ENCODE assay signal across 34 cellular contexts in genomic region chr1:34279971-34280370, GRCh38.
A peak's percentile ranks its signal among the peaks of the same experiment; 100 is the strongest.
DNase-seq lines count a peak whose midpoint lies in the region; ATAC-seq and TF ChIP-seq lines count a peak whose summit lies in the region.
"Had no signal": no experiment of that assay in that cellular context is flagged by ENCODE, and none has a peak within 500 bp of the region (broad histone marks: within the 10 kb centered on the region; RNA-seq: fewer than 3 reads in every experiment).

No MANE protein-coding gene starts in this region.

- H3K27ac ChIP-seq in esophagus muscularis mucosa (replicated peaks in 1 of 4) (no peak overlapping the region), osteoblast (ENCODE audit: low read depth, low read length) (no peak overlapping the region)
- H3K27ac ChIP-seq: 22Rv1; A549; BLaER1; BLaER1 treated with 17β-estradiol and CSF1 and Interleukin-3, amounts not matched to agents 10 nM and 100 nM; C4-2B had no signal

- no peaks in the 10 kb centered on the region for H3K36me3 Mint-ChIP-seq in activated CD4-positive, alpha-beta T cell treated with anti-CD3 and anti-CD28 coated beads, Interleukin-2, amount 10 ng/mL, durations not matched to agents 24 days and 14 days (ENCODE audit: low read depth)
- H3K36me3 Mint-ChIP-seq in osteocyte (ENCODE audit: unreplicated experiment) (no peaks in the 10 kb centered on the region), CD14-positive monocyte (no peaks in the 10 kb centered on the region)
- no peaks in the 10 kb centered on the region for H3K36me3 Mint-ChIP-seq in activated naive CD4-positive, alpha-beta T cell treated with anti-CD3 and anti-CD28 coated beads, Interleukin-2, amount 50 U/mL, for 72 hours
- H3K36me3 Mint-ChIP-seq: CD4-positive, alpha-beta memory T cell; CD4-positive, CD25-positive, alpha-beta regulatory T cell; CD8-positive, alpha-beta memory T cell; CD8-positive, alpha-beta T cell had no signal

- intact Hi-C loops in activated CD4-positive, alpha-beta T cell treated with anti-CD3 and anti-CD28 coated beads, Interleukin-2, amount 10 ng/mL, durations not matched to agents 24 days and 14 days (cut with micrococcal nuclease), result no loop called here
- intact Hi-C loops in esophagus muscularis mucosa (cut with DNase I), result no loop called here
- intact Hi-C loops in CD14-positive monocyte (cut with micrococcal nuclease), result no loop called here

- H3K27me3 ChIP-seq in esophagus muscularis mucosa (peaks cover 0 to 14% (median 0%) of the 10 kb centered on the region in 4 donors), osteoblast (ENCODE audit: insufficient read depth, low read length) (no peaks in the 10 kb centered on the region)
- H3K27me3 ChIP-seq: BE2C; BLaER1; BLaER1 treated with 17β-estradiol and CSF1 and Interleukin-3, amounts not matched to agents 10 nM and 100 nM had no signal

- H3K4me3 ChIP-seq in esophagus muscularis mucosa (no peak overlapping the region), osteoblast (ENCODE audit: insufficient read depth, low read length) (no peak overlapping the region)
- H3K4me3 ChIP-seq: A549; BLaER1; BLaER1 treated with 17β-estradiol and CSF1 and Interleukin-3, amounts not matched to agents 10 nM and 100 nM had no signal

- H2AFZ ChIP-seq in osteoblast (ENCODE audit: low read length), result no peak overlapping the region

- TF ChIP-seq EP300 in esophagus muscularis mucosa (IDR thresholded peaks at IDR 0.05), result no peak

- TF ChIP-seq CTCF in esophagus muscularis mucosa (IDR thresholded peaks at IDR 0.05), result no peak
- TF ChIP-seq CTCF in osteoblast (IDR thresholded peaks at IDR 0.05; ENCODE audit: extremely low read depth, low read depth, low read length), result no peak
- TF ChIP-seq CTCF in osteocyte (IDR thresholded peaks at IDR 0.05), result no peak
- TF ChIP-seq CTCF in CD14-positive monocyte (IDR thresholded peaks at IDR 0.05), result no peak

- peak; percentile 27 for DNase-seq in activated CD4-positive, alpha-beta T cell treated with anti-CD3 and anti-CD28 coated beads, Interleukin-2, amount 10 ng/mL, durations not matched to agents 24 days and 14 days
- DNase-seq in activated CD4-positive, alpha-beta T cell treated with anti-CD3 and anti-CD28 coated beads for 48 hours, result no peak
- DNase-seq in esophagus muscularis mucosa (ENCODE audit: extremely low spot score), result peak; percentile 82
- peak; percentile 11 for DNase-seq in osteoblast (ENCODE audit: insufficient read length, low spot score, missing footprints)
- DNase-seq in osteocyte (ENCODE audit: extremely low spot score, unreplicated experiment), result peak; percentile 40
- no peak for DNase-seq in CD14-positive monocyte (ENCODE audit: low spot score)
- DNase-seq in activated naive CD4-positive, alpha-beta T cell treated with anti-CD3 and anti-CD28 coated beads, Interleukin-2, amount 50 U/mL, for 72 hours (ENCODE audit: low spot score in 2 of 2), result no peak
- DNase-seq: 8988T; ACHN; AML-193; BE2C; C1 segment of cervical spinal cord; Caco-2; Calu3; CD4-positive, alpha-beta memory T cell; CD4-positive, alpha-beta T cell; CD4-positive, CD25-positive, alpha-beta regulatory T cell; CD8-positive, alpha-beta memory T cell; CD8-positive, alpha-beta T cell; COR-L47; DMS 273 treated with DMSO at 0.1 percent for 48 hours; DMS153; DMS53; DMS79; DMS79 treated with DMSO at 0.1 percent for 48 hours; DND-41; EL had no signal

- H3K4me1 Mint-ChIP-seq in activated CD4-positive, alpha-beta T cell treated with anti-CD3 and anti-CD28 coated beads, Interleukin-2, amount 10 ng/mL, durations not matched to agents 24 days and 14 days, result no peaks in the 10 kb centered on the region
- H3K4me1 Mint-ChIP-seq in osteocyte (ENCODE audit: unreplicated experiment) (no peaks in the 10 kb centered on the region), CD14-positive monocyte (no peaks in the 10 kb centered on the region)
- H3K4me1 Mint-ChIP-seq: B cell; CD4-positive, alpha-beta memory T cell; CD4-positive, CD25-positive, alpha-beta regulatory T cell; CD8-positive, alpha-beta memory T cell had no signal

- H3K9me3 ChIP-seq in esophagus muscularis mucosa, result no peaks in the 10 kb centered on the region
- H3K9me3 ChIP-seq in osteoblast (ENCODE audit: low read depth, low read length), result no peaks in the 10 kb centered on the region
- H3K9me3 ChIP-seq: A549; BE2C; BLaER1; BLaER1 treated with 17β-estradiol and CSF1 and Interleukin-3, amounts not matched to agents 10 nM and 100 nM; Caco-2 had no signal

- 78% methylated on average over 1 of the region's 1 CpG for WGBS in esophagus muscularis mucosa

- ATAC-seq in activated naive CD4-positive, alpha-beta T cell treated with anti-CD3 and anti-CD28 coated beads, Interleukin-2, amount 50 U/mL, for 72 hours, result no peak
- no peak for ATAC-seq in HG02610 (IDR thresholded peaks at IDR 0.05; ENCODE audit: unreplicated experiment)
- ATAC-seq: A549; CD8-positive, alpha-beta T cell had no signal

- no peak overlapping the region for H3K4me2 ChIP-seq in osteoblast (ENCODE audit: insufficient read depth, low read length)
- H3K4me2 ChIP-seq: A549; BLaER1; BLaER1 treated with 17β-estradiol and CSF1 and Interleukin-3, amounts not matched to agents 10 nM and 100 nM had no signal

- H3K9me3 Mint-ChIP-seq in activated CD4-positive, alpha-beta T cell treated with anti-CD3 and anti-CD28 coated beads, Interleukin-2, amount 10 ng/mL, durations not matched to agents 24 days and 14 days, result no peaks in the 10 kb centered on the region
- H3K9me3 Mint-ChIP-seq in osteocyte (ENCODE audit: unreplicated experiment) (peaks cover 42% of the 10 kb centered on the region), CD14-positive monocyte (peaks cover 0 to 6% (median 2%) of the 10 kb centered on the region in 7 donors)
- H3K9me3 Mint-ChIP-seq in activated naive CD4-positive, alpha-beta T cell treated with anti-CD3 and anti-CD28 coated beads, Interleukin-2, amount 50 U/mL, for 72 hours, result peaks cover 4 to 9% of the 10 kb centered on the region in 2 donors
- H3K9me3 Mint-ChIP-seq: CD4-positive, alpha-beta T cell; CD8-positive, alpha-beta T cell had no signal

- no peaks in the 10 kb centered on the region for H3K4me1 ChIP-seq in esophagus muscularis mucosa
- no peaks in the 10 kb centered on the region for H3K4me1 ChIP-seq in osteoblast (ENCODE audit: insufficient read depth, low read length)
- H3K4me1 ChIP-seq: A549; BE2C; BLaER1; BLaER1 treated with 17β-estradiol and CSF1 and Interleukin-3, amounts not matched to agents 10 nM and 100 nM; Caco-2 had no signal

- no peaks in the 10 kb centered on the region for H3K27me3 Mint-ChIP-seq in activated CD4-positive, alpha-beta T cell treated with anti-CD3 and anti-CD28 coated beads, Interleukin-2, amount 10 ng/mL, durations not matched to agents 24 days and 14 days
- H3K27me3 Mint-ChIP-seq in osteocyte (ENCODE audit: unreplicated experiment) (no peaks in the 10 kb centered on the region), CD14-positive monocyte (ENCODE audit: low read depth in 3 of 3) (peaks cover 0 to 3% (median 1%) of the 10 kb centered on the region in 3 donors)
- H3K27me3 Mint-ChIP-seq: B cell; CD4-positive, CD25-positive, alpha-beta regulatory T cell had no signal

- H4K20me1 ChIP-seq in osteoblast (ENCODE audit: insufficient read depth, low read length), result no peaks in the 10 kb centered on the region
- H4K20me1 ChIP-seq: BLaER1; BLaER1 treated with 17β-estradiol and CSF1 and Interleukin-3, amounts not matched to agents 10 nM and 100 nM had no signal

- no peak for TF ChIP-seq POLR2A in esophagus muscularis mucosa (IDR thresholded peaks at IDR 0.05; ENCODE audit: low read depth)

- no peak overlapping the region for H3K4me3 Mint-ChIP-seq in activated CD4-positive, alpha-beta T cell treated with anti-CD3 and anti-CD28 coated beads, Interleukin-2, amount 10 ng/mL, durations not matched to agents 24 days and 14 days
- no peak overlapping the region for H3K4me3 Mint-ChIP-seq in osteocyte (ENCODE audit: unreplicated experiment)
- no peak overlapping the region for H3K4me3 Mint-ChIP-seq in CD14-positive monocyte
- H3K4me3 Mint-ChIP-seq: B cell; CD4-positive, alpha-beta memory T cell; CD4-positive, alpha-beta T cell; CD4-positive, CD25-positive, alpha-beta regulatory T cell; CD8-positive, alpha-beta memory T cell; CD8-positive, alpha-beta T cell had no signal

- H3K27ac Mint-ChIP-seq in activated CD4-positive, alpha-beta T cell treated with anti-CD3 and anti-CD28 coated beads, Interleukin-2, amount 10 ng/mL, durations not matched to agents 24 days and 14 days, result no peak overlapping the region
- H3K27ac Mint-ChIP-seq in osteocyte (ENCODE audit: unreplicated experiment) (no peak overlapping the region), CD14-positive monocyte (no peak overlapping the region)
- H3K27ac Mint-ChIP-seq in activated naive CD4-positive, alpha-beta T cell treated with anti-CD3 and anti-CD28 coated beads, Interleukin-2, amount 50 U/mL, for 72 hours, result no peak overlapping the region
- H3K27ac Mint-ChIP-seq: B cell; CD4-positive, alpha-beta memory T cell; CD4-positive, alpha-beta T cell; CD4-positive, CD25-positive, alpha-beta regulatory T cell; CD8-positive, alpha-beta memory T cell; CD8-positive, alpha-beta T cell had no signal

- no peaks in the 10 kb centered on the region for H3K79me2 ChIP-seq in osteoblast (ENCODE audit: insufficient read depth, low read length)

- no peaks in the 10 kb centered on the region for H3K36me3 ChIP-seq in esophagus muscularis mucosa
- H3K36me3 ChIP-seq in osteoblast (ENCODE audit: insufficient read depth, low read length), result no peaks in the 10 kb centered on the region
- H3K36me3 ChIP-seq: BE2C; BLaER1; BLaER1 treated with 17β-estradiol and CSF1 and Interleukin-3, amounts not matched to agents 10 nM and 100 nM had no signal

Comparison
In these comparisons a context has a peak if more than half of its experiments do, and no peak if none do; other contexts are left out.
1. DNase-seq: peak in activated CD4-positive, alpha-beta T cell treated with anti-CD3 and anti-CD28 coated beads, Interleukin-2, amount 10 ng/mL, durations not matched to agents 24 days and 14 days (single experiment), esophagus muscularis mucosa (single experiment), osteoblast (single experiment) and osteocyte (single experiment); none in activated CD4-positive, alpha-beta T cell treated with anti-CD3 and anti-CD28 coated beads for 48 hours (single experiment), CD14-positive monocyte (single experiment) and activated naive CD4-positive, alpha-beta T cell treated with anti-CD3 and anti-CD28 coated beads, Interleukin-2, amount 50 U/mL, for 72 hours (0 of 2).